28 cellular contexts compared by ENCODE assay signal in the genomic region with DNA sequence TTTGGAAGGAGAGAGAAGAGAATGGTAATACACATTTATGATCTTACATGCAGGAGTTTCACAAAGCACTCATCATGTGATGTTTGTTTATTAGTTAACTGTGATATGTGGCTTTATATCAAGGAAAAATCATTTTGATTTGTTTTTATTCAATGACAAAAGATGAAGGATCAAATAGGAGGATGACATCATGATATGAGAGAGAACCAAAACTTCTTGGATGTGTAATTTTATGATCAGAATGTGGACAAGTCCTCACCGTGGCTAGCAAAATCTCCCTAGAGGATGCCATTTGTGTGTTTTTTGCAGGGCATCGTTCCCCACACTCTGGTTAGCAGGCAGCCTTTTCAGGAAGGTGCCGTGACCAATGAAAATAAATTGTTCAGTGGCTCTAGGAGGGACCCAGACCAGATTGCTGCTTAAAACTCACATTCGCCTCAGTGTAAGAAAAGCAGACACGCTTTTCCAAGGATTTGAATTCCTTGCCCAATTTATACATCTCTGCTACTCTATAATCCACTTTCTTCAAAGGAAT.
"Had no signal": no experiment of that assay in that cellular context is flagged by ENCODE, and none has a peak within 500 bp of the region (broad histone marks: within the 10 kb centered on the region; RNA-seq: fewer than 3 reads in every experiment).

No MANE protein-coding gene starts in this region.

- H3K4me2 ChIP-seq: KMS-11 had no signal

- ATAC-seq: activated CD8-positive, alpha-beta memory T cell treated with anti-CD3 and anti-CD28 coated beads, Interleukin-2, amount 10 ng/mL, durations not matched to agents 7 days and 5 days; activated naive CD4-positive, alpha-beta T cell treated with anti-CD3 and anti-CD28 coated beads, Interleukin-2, amount 50 U/mL, for 72 hours; activated naive CD8-positive, alpha-beta T cell treated with anti-CD3 and anti-CD28 coated beads, Interleukin-2, amount 50 U/mL, for 24 hours; activated T-cell treated with anti-CD3 and anti-CD28 coated beads, Interleukin-2, amount 50 U/mL, for 4 hours; body of pancreas; Right ventricle myocardium inferior; T-cell had no signal

- H3K4me1 ChIP-seq: ascending aorta, body of pancreas had no signal

- H3K27me3 ChIP-seq: ascending aorta, body of pancreas, MG63 had no signal

- H3K36me3 Mint-ChIP-seq: activated CD8-positive, alpha-beta memory T cell treated with anti-CD3 and anti-CD28 coated beads, Interleukin-2, amount 10 ng/mL, durations not matched to agents 7 days and 5 days; activated naive CD4-positive, alpha-beta T cell treated with anti-CD3 and anti-CD28 coated beads, Interleukin-2, amount 50 U/mL, for 72 hours; T-cell had no signal

- H3K36me3 ChIP-seq: ascending aorta, MG63 had no signal

- H3K27me3 Mint-ChIP-seq: activated B cell treated with CpG ODN at 0.5 μM for 24 hours; activated CD4-positive, alpha-beta T cell treated with anti-CD3 and anti-CD28 coated beads, Interleukin-2, amount 10 ng/mL, durations not matched to agents 24 days and 14 days; activated CD8-positive, alpha-beta memory T cell treated with anti-CD3 and anti-CD28 coated beads, Interleukin-2, amount 10 ng/mL, durations not matched to agents 7 days and 5 days; activated naive CD8-positive, alpha-beta T cell treated with anti-CD3 and anti-CD28 coated beads, Interleukin-2, amount 50 U/mL, for 24 hours; T-cell had no signal

- H3K9me3 ChIP-seq: ascending aorta, body of pancreas, MG63 had no signal

- H3K27ac ChIP-seq: ascending aorta, body of pancreas, KMS-11, SK-N-MC had no signal

- H3K9me3 Mint-ChIP-seq: activated CD4-positive, alpha-beta T cell treated with anti-CD3 and anti-CD28 coated beads, Interleukin-2, amount 10 ng/mL, durations not matched to agents 24 days and 14 days; activated T-cell treated with anti-CD3 and anti-CD28 coated beads, Interleukin-2, amount 50 U/mL, for 4 hours had no signal

- H3K4me3 Mint-ChIP-seq: activated B cell treated with CpG ODN at 0.5 μM for 24 hours; activated CD4-positive, alpha-beta T cell treated with anti-CD3 and anti-CD28 coated beads, Interleukin-2, amount 10 ng/mL, durations not matched to agents 24 days and 14 days; activated CD8-positive, alpha-beta memory T cell treated with anti-CD3 and anti-CD28 coated beads, Interleukin-2, amount 10 ng/mL, durations not matched to agents 7 days and 5 days; activated naive CD8-positive, alpha-beta T cell treated with anti-CD3 and anti-CD28 coated beads, Interleukin-2, amount 50 U/mL, for 24 hours; activated T-cell treated with anti-CD3 and anti-CD28 coated beads, Interleukin-2, amount 50 U/mL, for 4 hours; T-cell had no signal

- DNase-seq: activated B cell treated with CpG ODN at 0.5 μM for 24 hours; activated CD4-positive, alpha-beta T cell treated with anti-CD3 and anti-CD28 coated beads for 1 hour; activated CD4-positive, alpha-beta T cell treated with anti-CD3 and anti-CD28 coated beads, Interleukin-2, amount 10 ng/mL, durations not matched to agents 24 days and 14 days; activated CD4-positive, alpha-beta T cell treated with anti-CD3 and anti-CD28 coated beads, Interleukin-2, amount 50 U/mL, for 48 hours; activated CD8-positive, alpha-beta memory T cell treated with anti-CD3 and anti-CD28 coated beads, Interleukin-2, amount 10 ng/mL, durations not matched to agents 7 days and 5 days; activated effector memory CD4-positive, alpha-beta T cell treated with anti-CD3 and anti-CD28 coated beads, Interleukin-2, amount 50 U/mL, for 16 hours; activated naive CD4-positive, alpha-beta T cell treated with Interleukin-2 at 50 U/mL for 16 hours; activated naive CD8-positive, alpha-beta T cell treated with anti-CD3 and anti-CD28 coated beads, Interleukin-2, amount 50 U/mL, for 24 hours; activated T-cell treated with anti-CD3 and anti-CD28 coated beads, Interleukin-2, amount 50 U/mL, for 4 hours; amniotic stem cell; body of pancreas; central memory CD4-positive, alpha-beta T cell; MG63; MV-4-11; NCI-H1092 treated with DMSO at 0.1 percent for 48 hours; NCI-H1436 treated with DMSO at 0.1 percent for 48 hours; NCI-H187; NCI-H510A treated with DMSO at 0.1 percent for 48 hours; NCI-H774; RPMI8226; T-cell; T-helper 2 cell; T1000 had no signal

- H3K4me1 Mint-ChIP-seq: activated B cell treated with CpG ODN at 0.5 μM for 24 hours; activated CD4-positive, alpha-beta T cell treated with anti-CD3 and anti-CD28 coated beads, Interleukin-2, amount 10 ng/mL, durations not matched to agents 24 days and 14 days; activated CD8-positive, alpha-beta memory T cell treated with anti-CD3 and anti-CD28 coated beads, Interleukin-2, amount 10 ng/mL, durations not matched to agents 7 days and 5 days; activated naive CD8-positive, alpha-beta T cell treated with anti-CD3 and anti-CD28 coated beads, Interleukin-2, amount 50 U/mL, for 24 hours; T-cell had no signal

- H3K9ac ChIP-seq: KMS-11 had no signal

- H3K4me3 ChIP-seq: ascending aorta, body of pancreas, MG63, SK-N-MC had no signal

- H3K27ac Mint-ChIP-seq: activated B cell treated with CpG ODN at 0.5 μM for 24 hours; activated CD4-positive, alpha-beta T cell treated with anti-CD3 and anti-CD28 coated beads, Interleukin-2, amount 10 ng/mL, durations not matched to agents 24 days and 14 days; activated CD8-positive, alpha-beta memory T cell treated with anti-CD3 and anti-CD28 coated beads, Interleukin-2, amount 10 ng/mL, durations not matched to agents 7 days and 5 days; activated naive CD4-positive, alpha-beta T cell treated with anti-CD3 and anti-CD28 coated beads, Interleukin-2, amount 50 U/mL, for 72 hours; activated naive CD8-positive, alpha-beta T cell treated with anti-CD3 and anti-CD28 coated beads, Interleukin-2, amount 50 U/mL, for 24 hours; T-cell had no signal
